Comparison of ENCODE assay signal across 1 cellular context in the genomic region with DNA sequence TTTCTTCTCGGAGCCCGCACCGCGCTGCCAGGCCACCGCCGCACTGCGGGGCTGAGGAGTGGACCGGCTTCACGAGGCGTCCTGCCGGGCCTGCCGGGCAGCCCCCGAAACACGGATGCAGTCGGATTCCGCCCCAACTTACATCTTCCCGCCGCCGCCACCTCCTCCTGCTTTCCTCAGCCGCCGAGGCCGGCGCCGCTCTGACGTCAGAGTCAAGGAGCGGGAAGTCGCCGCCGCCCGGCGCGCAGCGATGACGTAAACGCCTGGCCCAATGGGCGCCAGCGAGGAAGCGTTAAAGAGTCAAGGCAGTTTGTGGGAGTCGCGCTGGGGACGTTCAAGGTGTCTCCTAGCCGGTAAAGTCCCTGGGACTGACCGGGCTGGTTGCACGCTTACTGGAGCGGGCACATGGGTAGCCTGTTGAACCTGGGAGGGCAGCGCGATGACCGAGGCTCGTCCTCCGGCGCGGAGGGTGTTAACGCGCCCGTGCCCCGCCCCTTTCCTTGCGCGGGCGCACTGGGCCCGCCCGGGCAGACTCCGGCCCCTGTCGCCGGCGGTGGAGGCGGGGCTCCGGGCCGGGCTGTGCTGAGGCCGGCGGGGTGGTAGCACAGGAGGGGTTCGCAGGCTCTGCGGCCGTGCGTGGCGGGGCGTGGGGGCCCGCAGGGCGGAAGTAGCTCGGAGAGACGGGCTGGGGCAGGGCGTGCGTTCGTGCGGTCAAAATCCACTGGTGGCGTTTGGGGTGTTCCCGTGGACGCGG.
TF ChIP-seq lines count a peak whose summit lies in the region.

A gene with protein sequence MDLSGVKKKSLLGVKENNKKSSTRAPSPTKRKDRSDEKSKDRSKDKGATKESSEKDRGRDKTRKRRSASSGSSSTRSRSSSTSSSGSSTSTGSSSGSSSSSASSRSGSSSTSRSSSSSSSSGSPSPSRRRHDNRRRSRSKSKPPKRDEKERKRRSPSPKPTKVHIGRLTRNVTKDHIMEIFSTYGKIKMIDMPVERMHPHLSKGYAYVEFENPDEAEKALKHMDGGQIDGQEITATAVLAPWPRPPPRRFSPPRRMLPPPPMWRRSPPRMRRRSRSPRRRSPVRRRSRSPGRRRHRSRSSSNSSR (minus strand): TSS at position 214 of the 754 bp plus-strand sequence. CDS start 3,483 bp downstream, outside the sequence.

TF ChIP-seq in GM12878, 131 proteins besides CTCF, POLR2A, EP300 and RAD21 (continued from another document and continues in another):
- TF ChIP-seq ZBED1 (IDR thresholded peaks at IDR 0.05; ENCODE audit: borderline replicate concordance) (peak; percentile 41; the same call in 1 of the 2 replicates), CHD4 (IDR thresholded peaks at IDR 0.05) (no peak), ASH2L (IDR thresholded peaks at IDR 0.05; ENCODE audit: borderline replicate concordance, low read depth) (peak; percentile 96), HDGF (IDR thresholded peaks at IDR 0.05) (0 out of 2 replicates have a peak, but pooled peaks have one; percentile 7), ZNF622 (IDR thresholded peaks at IDR 0.05) (no peak), SREBF2 (IDR thresholded peaks at IDR 0.05; ENCODE audit: low read length) (no peak), ATF7 (IDR thresholded peaks at IDR 0.05; ENCODE audit: low read depth) (peak; percentile 99), PAX5 (IDR thresholded peaks at IDR 0.05; ENCODE audit: borderline replicate concordance, low read depth, low read length) (no peak), RBBP5 (conservative IDR thresholded peaks at IDR 0.05) (peak; percentile 92; the same call in 1 of the 2 replicates), BACH1 (IDR thresholded peaks at IDR 0.05; ENCODE audit: borderline replicate concordance) (peak; percentile 70), SMAD5 (IDR thresholded peaks at IDR 0.05; ENCODE audit: low read depth) (peak; percentile 97), MYC (IDR thresholded peaks at IDR 0.05; ENCODE audit: insufficient read depth, insufficient read length, insufficient replicate concordance, low read length, severe bottlenecking) (peak; percentile 99), TCF7 (IDR thresholded peaks at IDR 0.05; ENCODE audit: borderline replicate concordance) (no peak), ZNF207 (IDR thresholded peaks at IDR 0.05; ENCODE audit: borderline replicate concordance) (peak; percentile 99), LARP7 (IDR thresholded peaks at IDR 0.05) (peak; percentile 90), TARDBP (IDR thresholded peaks at IDR 0.05; ENCODE audit: borderline replicate concordance) (peak; percentile 33), DPF2 (IDR thresholded peaks at IDR 0.05) (peak; percentile 37; the same call in 1 of the 2 replicates), CHD2 (IDR thresholded peaks at IDR 0.05; ENCODE audit: borderline replicate concordance, low read depth, low read length) (0 out of 2 replicates have a peak, but pooled peaks have one; percentile 32), SRF (IDR thresholded peaks at IDR 0.05; ENCODE audit: low read depth in 2 of 2, low read length in 2 of 2) (peak in 1 of 2 experiments; percentile 86; a peak in 2 of 4 replicates), RCOR1 (conservative IDR thresholded peaks at IDR 0.05; ENCODE audit: low read depth, low read length) (no peak), SMC3 (IDR thresholded peaks at IDR 0.05; ENCODE audit: borderline replicate concordance, low read length) (no peak), MYB (IDR thresholded peaks at IDR 0.05; ENCODE audit: borderline replicate concordance, low read depth, low read length) (no peak), NFYA (IDR thresholded peaks at IDR 0.05; ENCODE audit: borderline replicate concordance, low read depth, low read length) (no peak), ETV6 (conservative IDR thresholded peaks at IDR 0.05 in 1 of 2, IDR thresholded peaks at IDR 0.05 in 1 of 2; ENCODE audit: borderline replicate concordance in 1 of 2, low read depth in 1 of 2) (peak in 1 of 2 experiments; percentile 60; a peak in 1 of 4 replicates), PML (IDR thresholded peaks at IDR 0.05; ENCODE audit: low read length) (peak; percentile 98), WRNIP1 (IDR thresholded peaks at IDR 0.05; ENCODE audit: borderline replicate concordance, low read depth, low read length) (no peak), SMARCA5 (IDR thresholded peaks at IDR 0.05) (peak; percentile 20)
- TF ChIP-seq, protein P1, sequence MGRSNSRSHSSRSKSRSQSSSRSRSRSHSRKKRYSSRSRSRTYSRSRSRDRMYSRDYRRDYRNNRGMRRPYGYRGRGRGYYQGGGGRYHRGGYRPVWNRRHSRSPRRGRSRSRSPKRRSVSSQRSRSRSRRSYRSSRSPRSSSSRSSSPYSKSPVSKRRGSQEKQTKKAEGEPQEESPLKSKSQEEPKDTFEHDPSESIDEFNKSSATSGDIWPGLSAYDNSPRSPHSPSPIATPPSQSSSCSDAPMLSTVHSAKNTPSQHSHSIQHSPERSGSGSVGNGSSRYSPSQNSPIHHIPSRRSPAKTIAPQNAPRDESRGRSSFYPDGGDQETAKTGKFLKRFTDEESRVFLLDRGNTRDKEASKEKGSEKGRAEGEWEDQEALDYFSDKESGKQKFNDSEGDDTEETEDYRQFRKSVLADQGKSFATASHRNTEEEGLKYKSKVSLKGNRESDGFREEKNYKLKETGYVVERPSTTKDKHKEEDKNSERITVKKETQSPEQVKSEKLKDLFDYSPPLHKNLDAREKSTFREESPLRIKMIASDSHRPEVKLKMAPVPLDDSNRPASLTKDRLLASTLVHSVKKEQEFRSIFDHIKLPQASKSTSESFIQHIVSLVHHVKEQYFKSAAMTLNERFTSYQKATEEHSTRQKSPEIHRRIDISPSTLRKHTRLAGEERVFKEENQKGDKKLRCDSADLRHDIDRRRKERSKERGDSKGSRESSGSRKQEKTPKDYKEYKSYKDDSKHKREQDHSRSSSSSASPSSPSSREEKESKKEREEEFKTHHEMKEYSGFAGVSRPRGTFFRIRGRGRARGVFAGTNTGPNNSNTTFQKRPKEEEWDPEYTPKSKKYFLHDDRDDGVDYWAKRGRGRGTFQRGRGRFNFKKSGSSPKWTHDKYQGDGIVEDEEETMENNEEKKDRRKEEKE (IDR thresholded peaks at IDR 0.05): no peak
- TF ChIP-seq, protein P2, sequence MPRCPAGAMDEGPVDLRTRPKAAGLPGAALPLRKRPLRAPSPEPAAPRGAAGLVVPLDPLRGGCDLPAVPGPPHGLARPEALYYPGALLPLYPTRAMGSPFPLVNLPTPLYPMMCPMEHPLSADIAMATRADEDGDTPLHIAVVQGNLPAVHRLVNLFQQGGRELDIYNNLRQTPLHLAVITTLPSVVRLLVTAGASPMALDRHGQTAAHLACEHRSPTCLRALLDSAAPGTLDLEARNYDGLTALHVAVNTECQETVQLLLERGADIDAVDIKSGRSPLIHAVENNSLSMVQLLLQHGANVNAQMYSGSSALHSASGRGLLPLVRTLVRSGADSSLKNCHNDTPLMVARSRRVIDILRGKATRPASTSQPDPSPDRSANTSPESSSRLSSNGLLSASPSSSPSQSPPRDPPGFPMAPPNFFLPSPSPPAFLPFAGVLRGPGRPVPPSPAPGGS (IDR thresholded peaks at IDR 0.05; ENCODE audit: borderline replicate concordance, insufficient read depth, low read depth, low read length, poor library complexity, severe bottlenecking): peak; percentile 39
- TF ChIP-seq, protein P3, sequence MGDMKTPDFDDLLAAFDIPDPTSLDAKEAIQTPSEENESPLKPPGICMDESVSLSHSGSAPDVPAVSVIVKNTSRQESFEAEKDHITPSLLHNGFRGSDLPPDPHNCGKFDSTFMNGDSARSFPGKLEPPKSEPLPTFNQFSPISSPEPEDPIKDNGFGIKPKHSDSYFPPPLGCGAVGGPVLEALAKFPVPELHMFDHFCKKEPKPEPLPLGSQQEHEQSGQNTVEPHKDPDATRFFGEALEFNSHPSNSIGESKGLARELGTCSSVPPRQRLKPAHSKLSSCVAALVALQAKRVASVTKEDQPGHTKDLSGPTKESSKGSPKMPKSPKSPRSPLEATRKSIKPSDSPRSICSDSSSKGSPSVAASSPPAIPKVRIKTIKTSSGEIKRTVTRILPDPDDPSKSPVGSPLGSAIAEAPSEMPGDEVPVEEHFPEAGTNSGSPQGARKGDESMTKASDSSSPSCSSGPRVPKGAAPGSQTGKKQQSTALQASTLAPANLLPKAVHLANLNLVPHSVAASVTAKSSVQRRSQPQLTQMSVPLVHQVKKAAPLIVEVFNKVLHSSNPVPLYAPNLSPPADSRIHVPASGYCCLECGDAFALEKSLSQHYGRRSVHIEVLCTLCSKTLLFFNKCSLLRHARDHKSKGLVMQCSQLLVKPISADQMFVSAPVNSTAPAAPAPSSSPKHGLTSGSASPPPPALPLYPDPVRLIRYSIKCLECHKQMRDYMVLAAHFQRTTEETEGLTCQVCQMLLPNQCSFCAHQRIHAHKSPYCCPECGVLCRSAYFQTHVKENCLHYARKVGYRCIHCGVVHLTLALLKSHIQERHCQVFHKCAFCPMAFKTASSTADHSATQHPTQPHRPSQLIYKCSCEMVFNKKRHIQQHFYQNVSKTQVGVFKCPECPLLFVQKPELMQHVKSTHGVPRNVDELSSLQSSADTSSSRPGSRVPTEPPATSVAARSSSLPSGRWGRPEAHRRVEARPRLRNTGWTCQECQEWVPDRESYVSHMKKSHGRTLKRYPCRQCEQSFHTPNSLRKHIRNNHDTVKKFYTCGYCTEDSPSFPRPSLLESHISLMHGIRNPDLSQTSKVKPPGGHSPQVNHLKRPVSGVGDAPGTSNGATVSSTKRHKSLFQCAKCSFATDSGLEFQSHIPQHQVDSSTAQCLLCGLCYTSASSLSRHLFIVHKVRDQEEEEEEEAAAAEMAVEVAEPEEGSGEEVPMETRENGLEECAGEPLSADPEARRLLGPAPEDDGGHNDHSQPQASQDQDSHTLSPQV (IDR thresholded peaks at IDR 0.05): no peak; the same call in 1 of the 2 replicates
- TF ChIP-seq, protein P4, sequence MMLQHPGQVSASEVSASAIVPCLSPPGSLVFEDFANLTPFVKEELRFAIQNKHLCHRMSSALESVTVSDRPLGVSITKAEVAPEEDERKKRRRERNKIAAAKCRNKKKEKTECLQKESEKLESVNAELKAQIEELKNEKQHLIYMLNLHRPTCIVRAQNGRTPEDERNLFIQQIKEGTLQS (IDR thresholded peaks at IDR 0.05; ENCODE audit: borderline replicate concordance, extremely low read depth, low read depth, low read length): peak; percentile 81; the same call in 1 of the 2 replicates
- TF ChIP-seq, protein P5, sequence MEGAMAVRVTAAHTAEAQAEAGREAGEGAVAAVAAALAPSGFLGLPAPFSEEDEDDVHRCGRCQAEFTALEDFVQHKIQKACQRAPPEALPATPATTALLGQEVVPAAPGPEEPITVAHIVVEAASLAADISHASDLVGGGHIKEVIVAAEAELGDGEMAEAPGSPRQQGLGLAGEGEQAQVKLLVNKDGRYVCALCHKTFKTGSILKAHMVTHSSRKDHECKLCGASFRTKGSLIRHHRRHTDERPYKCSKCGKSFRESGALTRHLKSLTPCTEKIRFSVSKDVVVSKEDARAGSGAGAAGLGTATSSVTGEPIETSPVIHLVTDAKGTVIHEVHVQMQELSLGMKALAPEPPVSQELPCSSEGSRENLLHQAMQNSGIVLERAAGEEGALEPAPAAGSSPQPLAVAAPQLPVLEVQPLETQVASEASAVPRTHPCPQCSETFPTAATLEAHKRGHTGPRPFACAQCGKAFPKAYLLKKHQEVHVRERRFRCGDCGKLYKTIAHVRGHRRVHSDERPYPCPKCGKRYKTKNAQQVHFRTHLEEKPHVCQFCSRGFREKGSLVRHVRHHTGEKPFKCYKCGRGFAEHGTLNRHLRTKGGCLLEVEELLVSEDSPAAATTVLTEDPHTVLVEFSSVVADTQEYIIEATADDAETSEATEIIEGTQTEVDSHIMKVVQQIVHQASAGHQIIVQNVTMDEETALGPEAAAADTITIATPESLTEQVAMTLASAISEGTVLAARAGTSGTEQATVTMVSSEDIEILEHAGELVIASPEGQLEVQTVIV (IDR thresholded peaks at IDR 0.05; ENCODE audit: borderline replicate concordance, partially characterized antibody): peak; percentile 89
- TF ChIP-seq, protein P6, sequence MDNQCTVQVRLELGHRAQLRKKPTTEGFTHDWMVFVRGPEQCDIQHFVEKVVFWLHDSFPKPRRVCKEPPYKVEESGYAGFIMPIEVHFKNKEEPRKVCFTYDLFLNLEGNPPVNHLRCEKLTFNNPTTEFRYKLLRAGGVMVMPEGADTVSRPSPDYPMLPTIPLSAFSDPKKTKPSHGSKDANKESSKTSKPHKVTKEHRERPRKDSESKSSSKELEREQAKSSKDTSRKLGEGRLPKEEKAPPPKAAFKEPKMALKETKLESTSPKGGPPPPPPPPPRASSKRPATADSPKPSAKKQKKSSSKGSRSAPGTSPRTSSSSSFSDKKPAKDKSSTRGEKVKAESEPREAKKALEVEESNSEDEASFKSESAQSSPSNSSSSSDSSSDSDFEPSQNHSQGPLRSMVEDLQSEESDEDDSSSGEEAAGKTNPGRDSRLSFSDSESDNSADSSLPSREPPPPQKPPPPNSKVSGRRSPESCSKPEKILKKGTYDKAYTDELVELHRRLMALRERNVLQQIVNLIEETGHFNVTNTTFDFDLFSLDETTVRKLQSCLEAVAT (IDR thresholded peaks at IDR 0.05): peak; percentile 67
- TF ChIP-seq, protein P7, sequence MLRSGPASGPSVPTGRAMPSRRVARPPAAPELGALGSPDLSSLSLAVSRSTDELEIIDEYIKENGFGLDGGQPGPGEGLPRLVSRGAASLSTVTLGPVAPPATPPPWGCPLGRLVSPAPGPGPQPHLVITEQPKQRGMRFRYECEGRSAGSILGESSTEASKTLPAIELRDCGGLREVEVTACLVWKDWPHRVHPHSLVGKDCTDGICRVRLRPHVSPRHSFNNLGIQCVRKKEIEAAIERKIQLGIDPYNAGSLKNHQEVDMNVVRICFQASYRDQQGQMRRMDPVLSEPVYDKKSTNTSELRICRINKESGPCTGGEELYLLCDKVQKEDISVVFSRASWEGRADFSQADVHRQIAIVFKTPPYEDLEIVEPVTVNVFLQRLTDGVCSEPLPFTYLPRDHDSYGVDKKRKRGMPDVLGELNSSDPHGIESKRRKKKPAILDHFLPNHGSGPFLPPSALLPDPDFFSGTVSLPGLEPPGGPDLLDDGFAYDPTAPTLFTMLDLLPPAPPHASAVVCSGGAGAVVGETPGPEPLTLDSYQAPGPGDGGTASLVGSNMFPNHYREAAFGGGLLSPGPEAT (IDR thresholded peaks at IDR 0.05; ENCODE audit: low read depth): peak; percentile 99
- TF ChIP-seq, protein P8, sequence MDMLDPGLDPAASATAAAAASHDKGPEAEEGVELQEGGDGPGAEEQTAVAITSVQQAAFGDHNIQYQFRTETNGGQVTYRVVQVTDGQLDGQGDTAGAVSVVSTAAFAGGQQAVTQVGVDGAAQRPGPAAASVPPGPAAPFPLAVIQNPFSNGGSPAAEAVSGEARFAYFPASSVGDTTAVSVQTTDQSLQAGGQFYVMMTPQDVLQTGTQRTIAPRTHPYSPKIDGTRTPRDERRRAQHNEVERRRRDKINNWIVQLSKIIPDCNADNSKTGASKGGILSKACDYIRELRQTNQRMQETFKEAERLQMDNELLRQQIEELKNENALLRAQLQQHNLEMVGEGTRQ (IDR thresholded peaks at IDR 0.05; ENCODE audit: borderline replicate concordance, low read depth, low read length): no peak
- TF ChIP-seq, protein P9, sequence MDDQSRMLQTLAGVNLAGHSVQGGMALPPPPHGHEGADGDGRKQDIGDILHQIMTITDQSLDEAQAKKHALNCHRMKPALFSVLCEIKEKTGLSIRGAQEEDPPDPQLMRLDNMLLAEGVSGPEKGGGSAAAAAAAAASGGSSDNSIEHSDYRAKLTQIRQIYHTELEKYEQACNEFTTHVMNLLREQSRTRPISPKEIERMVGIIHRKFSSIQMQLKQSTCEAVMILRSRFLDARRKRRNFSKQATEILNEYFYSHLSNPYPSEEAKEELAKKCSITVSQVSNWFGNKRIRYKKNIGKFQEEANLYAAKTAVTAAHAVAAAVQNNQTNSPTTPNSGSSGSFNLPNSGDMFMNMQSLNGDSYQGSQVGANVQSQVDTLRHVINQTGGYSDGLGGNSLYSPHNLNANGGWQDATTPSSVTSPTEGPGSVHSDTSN (IDR thresholded peaks at IDR 0.05; ENCODE audit: insufficient replicate concordance, low read depth, low read length): no peak
